In the genomic region with DNA sequence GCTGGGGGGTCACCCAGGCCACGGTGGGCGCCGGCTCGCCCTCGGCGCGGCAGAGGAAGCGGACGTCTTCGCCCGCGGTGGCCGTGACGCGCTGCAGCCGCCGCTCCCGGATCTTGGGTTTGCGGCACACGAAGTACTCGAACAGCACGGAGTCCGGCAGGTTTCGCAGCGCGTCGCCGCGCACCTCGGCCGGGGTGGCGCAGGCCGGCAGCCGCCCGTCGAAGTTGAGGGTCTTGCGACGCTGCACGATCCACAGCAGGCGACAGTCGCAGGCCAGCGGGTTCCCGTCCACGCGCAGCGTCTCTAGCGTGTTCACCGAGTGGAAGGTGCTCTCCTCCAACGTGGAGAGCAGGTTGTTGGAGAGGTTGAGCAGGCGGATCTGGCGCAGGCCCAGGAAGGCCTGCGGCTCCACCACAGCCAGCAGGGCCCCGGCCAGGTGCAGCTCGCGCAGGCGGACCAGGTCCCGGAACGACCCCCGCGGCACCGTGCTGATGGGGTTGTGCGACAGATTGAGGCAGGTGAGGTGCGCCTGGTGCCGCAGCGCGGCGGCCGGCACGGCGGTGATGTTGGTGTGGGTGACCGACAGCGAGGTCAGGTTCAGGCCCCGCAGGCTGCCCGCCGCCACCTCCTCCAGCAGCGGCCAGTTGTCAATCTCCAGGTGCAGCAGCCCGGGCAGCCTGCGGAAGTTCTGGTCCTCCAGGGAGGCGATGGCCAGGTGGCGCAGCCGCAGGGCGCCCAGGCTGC, we compare ENCODE assay signal across 9 cellular contexts.
DNase-seq lines count a peak whose midpoint lies in the region; ATAC-seq and TF ChIP-seq lines count a peak whose summit lies in the region.
"Had no signal": no experiment of that assay in that cellular context is flagged by ENCODE, and none has a peak within 500 bp of the region (broad histone marks: within the 10 kb centered on the region; RNA-seq: fewer than 3 reads in every experiment).

No MANE protein-coding gene starts in this region.

- no peaks in the 10 kb centered on the region for H3K36me3 ChIP-seq in tibial artery

- no peak for ATAC-seq in HG03432 (IDR thresholded peaks at IDR 0.05; ENCODE audit: unreplicated experiment)

- TF ChIP-seq CTCF in tibial artery (IDR thresholded peaks at IDR 0.05) = no peak

- DNase-seq in activated gamma-delta T cell treated with Interleukin-2 at 50 U/mL for 16 hours (peak; percentile 29), activated gamma-delta T cell (lab: John Stamatoyannopoulos, UW) (no peak), iPS-NIHi11 (ENCODE audit: low spot score) (peak; percentile 63), tibial artery (no peak), anterior cingulate cortex (lab: John Stamatoyannopoulos, UW) (no peak), medulla oblongata (ENCODE audit: extremely low spot score) (no peak)
- DNase-seq in T-helper 2 cell treated with Interferon-gamma antibody and Interleukin-4, amounts not matched to agents 5 μg/mL and 100 μg/mL, for 36 hours (ENCODE audit: low spot score) = no peak
- DNase-seq: NCI-H2029 had no signal

- H3K27me3 ChIP-seq in tibial artery = peaks cover 0 to 44% of the 10 kb centered on the region in 2 donors

- peaks cover 26% of the 10 kb centered on the region for H3K36me3 Mint-ChIP-seq in T-helper 2 cell treated with Interferon-gamma antibody and Interleukin-4, amounts not matched to agents 5 μg/mL and 100 μg/mL, for 36 hours (ENCODE audit: low read depth)

- intact Hi-C loops in tibial artery (cut with DNase I; ENCODE audit: low total_unique reads) = no loop called here

- H3K9me3 ChIP-seq in tibial artery = no peaks in the 10 kb centered on the region

- H3K4me1 ChIP-seq in tibial artery = peaks cover 0 to 49% (median 41%) of the 10 kb centered on the region in 4 donors

- peaks cover 17% of the 10 kb centered on the region for H3K4me1 Mint-ChIP-seq in T-helper 2 cell treated with Interferon-gamma antibody and Interleukin-4, amounts not matched to agents 5 μg/mL and 100 μg/mL, for 36 hours (ENCODE audit: low read depth)

- H3K4me3 Mint-ChIP-seq in T-helper 2 cell treated with Interferon-gamma antibody and Interleukin-4, amounts not matched to agents 5 μg/mL and 100 μg/mL, for 36 hours = peak overlapping the region; percentile 79

- no peaks in the 10 kb centered on the region for H3K27me3 Mint-ChIP-seq in T-helper 2 cell treated with Interferon-gamma antibody and Interleukin-4, amounts not matched to agents 5 μg/mL and 100 μg/mL, for 36 hours (ENCODE audit: low read depth)

- H3K4me3 ChIP-seq in tibial artery = peak overlapping the region; percentile 36 to 39

- no peak overlapping the region for H3K27ac ChIP-seq in tibial artery

- no peaks in the 10 kb centered on the region for H3K9me3 Mint-ChIP-seq in T-helper 2 cell treated with Interferon-gamma antibody and Interleukin-4, amounts not matched to agents 5 μg/mL and 100 μg/mL, for 36 hours

- peak overlapping the region; percentile 77 for H3K27ac Mint-ChIP-seq in T-helper 2 cell treated with Interferon-gamma antibody and Interleukin-4, amounts not matched to agents 5 μg/mL and 100 μg/mL, for 36 hours

Comparison
In these comparisons a context has a peak if more than half of its experiments do, and no peak if none do; other contexts are left out.
1. DNase-seq: peak in activated gamma-delta T cell treated with Interleukin-2 at 50 U/mL for 16 hours (single experiment) and iPS-NIHi11 (single experiment); none in activated gamma-delta T cell (single experiment), T-helper 2 cell treated with Interferon-gamma antibody and Interleukin-4, amounts not matched to agents 5 μg/mL and 100 μg/mL, for 36 hours (single experiment), tibial artery (0 of 2), anterior cingulate cortex (0 of 58) and medulla oblongata (single experiment).